8 cellular contexts compared by ENCODE assay signal in genomic region chr1:117059678-117060440, GRCh38. TPM values are rescaled to one million over a fixed set of nuclear protein-coding genes. Genes with fewer than 3 reads are reported as not detected.
DNase-seq lines count a peak whose midpoint lies in the region; ATAC-seq and TF ChIP-seq lines count a peak whose summit lies in the region.

TTF2 (plus strand) TSS chr1:117060326; CDS start chr1:117060347, 21 bp downstream.

- H3K27me3 Mint-ChIP-seq in IgD-negative memory B cell = no peaks in the 10 kb centered on the region

- DNase-seq in DMS153 (lab: John Stamatoyannopoulos, UW) (peak; percentile 99), OCI-M1 (lab: John Stamatoyannopoulos, UW) (peak; percentile 99), activated T-cell treated with anti-CD3 and anti-CD28 coated beads for 24 hours (ENCODE audit: low read depth) (peak; percentile 94), erythroblast (lab: John Stamatoyannopoulos, UW) (peak; percentile 98 to 99)
- peak; percentile 86 to 89 for DNase-seq in stimulated activated CD8-positive, alpha-beta memory T cell treated with anti-CD3 and anti-CD28 coated beads, Interleukin-4, amount 100 ng/mL, for 4 hours (ENCODE audit: low read depth in 2 of 2, low spot score in 1 of 2)

- H3K9me3 Mint-ChIP-seq in IgD-negative memory B cell = no peaks in the 10 kb centered on the region

- H3K27me3 ChIP-seq in mucosa of rectum (ENCODE audit: control insufficient read depth in 2 of 2, insufficient read depth in 2 of 2, low read length in 2 of 2) = no peaks in the 10 kb centered on the region

- H3K4me3 ChIP-seq in mucosa of rectum (ENCODE audit: low read length in 2 of 2) = peak within 1 kb of the TSS; percentile 89 to 92

- H3K27ac ChIP-seq in mucosa of rectum (ENCODE audit: low read depth in 2 of 2, low read length in 2 of 2) = peak within 1 kb of the TSS; percentile 91 to 93

- peaks cover 5% of the 10 kb centered on the region for H3K36me3 Mint-ChIP-seq in IgD-negative memory B cell

- TF ChIP-seq POLR2A in erythroblast (IDR thresholded peaks at IDR 0.05; ENCODE audit: low read length) = peak; percentile 88

- H3K36me3 ChIP-seq in mucosa of rectum (ENCODE audit: control insufficient read depth in 2 of 2, insufficient read depth in 2 of 2, low read length in 2 of 2) = no peaks in the 10 kb centered on the region

- H3K4me3 Mint-ChIP-seq in IgD-negative memory B cell = no peak within 1 kb of the TSS

- H3K9me3 ChIP-seq in mucosa of rectum (ENCODE audit: control insufficient read depth in 2 of 2, low read length in 2 of 2) = no peaks in the 10 kb centered on the region

- peak; percentile 94 for ATAC-seq in GM21576 (IDR thresholded peaks at IDR 0.05; ENCODE audit: unreplicated experiment)

- H3K27ac Mint-ChIP-seq in IgD-negative memory B cell = peak within 1 kb of the TSS in 1 of 3 donors; percentile 16

- H3K4me1 Mint-ChIP-seq in IgD-negative memory B cell = peaks cover 17 to 25% (median 18%) of the 10 kb centered on the region in 3 donors

- peak within 1 kb of the TSS; percentile 88 to 99 for H3K9ac ChIP-seq in mucosa of rectum (ENCODE audit: low read depth in 1 of 2, low read length in 2 of 2)

- peaks cover 4 to 13% of the 10 kb centered on the region in 2 donors for H3K4me1 ChIP-seq in mucosa of rectum (ENCODE audit: control insufficient read depth in 2 of 2, insufficient read depth in 2 of 2, low read length in 2 of 2)

RNA-seq across cellular contexts. Expression of gene TTF2, which starts in this region (rescaled TPM):
- 14.6 TPM for polyA plus RNA-seq in IgD-negative memory B cell

Comparison
In these comparisons a context has a peak if more than half of its experiments do, and no peak if none do; other contexts are left out.
1. Peak in every context shown above with its lines: DNase-seq, ATAC-seq, H3K4me3 ChIP-seq and H3K27ac ChIP-seq.